8 cellular contexts compared by ENCODE assay signal in the genomic region with DNA sequence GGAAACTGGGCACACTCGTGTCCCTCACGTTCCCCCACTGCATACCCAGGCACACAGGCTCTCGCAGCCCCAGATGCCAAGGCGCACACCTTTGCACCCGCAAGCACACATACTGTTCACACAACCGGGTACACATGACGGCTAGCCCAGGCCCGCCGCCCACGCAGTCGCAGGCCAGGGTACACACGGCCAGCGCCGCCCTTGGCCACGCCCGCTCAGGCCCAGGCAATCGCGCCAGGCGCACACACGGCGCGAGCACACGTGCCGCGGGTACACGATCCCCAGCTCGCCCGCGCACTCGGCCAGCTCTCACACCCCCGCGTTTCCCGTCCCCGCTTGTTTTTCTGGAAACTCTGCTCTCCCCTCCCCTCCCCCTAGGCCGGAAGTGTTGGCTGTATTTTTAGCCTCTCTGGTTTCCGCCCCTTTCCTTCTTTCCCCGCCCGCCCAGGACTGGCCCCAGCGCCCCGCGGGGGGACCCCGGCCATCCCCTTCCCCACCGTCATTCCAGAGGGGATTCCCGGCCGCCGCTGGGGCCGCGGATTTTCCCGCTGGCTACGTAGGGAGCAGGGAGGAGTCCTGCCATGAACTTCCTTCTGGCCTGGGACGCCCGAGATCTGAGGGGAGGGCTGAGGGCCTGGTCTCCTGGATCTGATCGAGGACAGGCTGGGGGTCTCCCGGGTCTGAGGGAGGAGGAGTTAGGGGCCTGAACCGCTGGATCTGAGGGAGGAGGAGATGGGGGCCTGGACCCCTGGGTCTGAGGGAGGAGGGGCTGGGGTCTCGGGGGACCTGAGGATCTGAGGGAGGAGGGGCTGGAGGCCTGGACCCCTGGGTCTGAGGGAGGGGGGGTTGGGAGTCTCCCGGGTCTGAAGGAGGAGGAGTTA. TPM values are rescaled to one million over a fixed set of nuclear protein-coding genes. Genes with fewer than 3 reads are reported as not detected.
DNase-seq lines count a peak whose midpoint lies in the region; ATAC-seq and TF ChIP-seq lines count a peak whose summit lies in the region.

No MANE protein-coding gene starts in this region.

- peaks cover 83% of the 10 kb centered on the region for H3K4me1 Mint-ChIP-seq in dendritic cell treated with granulocyte-macrophage colony-stimulating factor and Interleukin-4, amounts not matched to agents 40 ng/mL and 50 ng/mL, for 4 days (ENCODE audit: low read depth)

- peak overlapping the region; percentile 29 to 47 for H3K4me3 ChIP-seq in left lung

- peak overlapping the region; percentile 98 for H3K27ac Mint-ChIP-seq in dendritic cell treated with granulocyte-macrophage colony-stimulating factor and Interleukin-4, amounts not matched to agents 40 ng/mL and 50 ng/mL, for 4 days

- ATAC-seq in HG02642 (IDR thresholded peaks at IDR 0.05; ENCODE audit: poor library complexity, unreplicated experiment) (peak; percentile 30), left lung (peak; percentile 34), HG03108 (IDR thresholded peaks at IDR 0.05; ENCODE audit: unreplicated experiment) (no peak)

- H3K9me3 Mint-ChIP-seq in dendritic cell treated with granulocyte-macrophage colony-stimulating factor and Interleukin-4, amounts not matched to agents 40 ng/mL and 50 ng/mL, for 4 days, result no peaks in the 10 kb centered on the region

- H3K36me3 Mint-ChIP-seq in dendritic cell treated with granulocyte-macrophage colony-stimulating factor and Interleukin-4, amounts not matched to agents 40 ng/mL and 50 ng/mL, for 4 days (ENCODE audit: low read depth), result peaks cover 35% of the 10 kb centered on the region

- H3K27me3 Mint-ChIP-seq in dendritic cell treated with granulocyte-macrophage colony-stimulating factor and Interleukin-4, amounts not matched to agents 40 ng/mL and 50 ng/mL, for 4 days, result no peaks in the 10 kb centered on the region

- no peaks in the 10 kb centered on the region for H3K27me3 ChIP-seq in left lung

- H3K36me3 ChIP-seq in left lung, result peaks cover 1 to 7% of the 10 kb centered on the region in 2 donors

- H3K4me3 Mint-ChIP-seq in dendritic cell treated with granulocyte-macrophage colony-stimulating factor and Interleukin-4, amounts not matched to agents 40 ng/mL and 50 ng/mL, for 4 days, result peak overlapping the region; percentile 86

- DNase-seq in EL (peak; percentile 93), NCI-H526 (lab: John Stamatoyannopoulos, UW) (peak; percentile 56 to 81), left lung (peak; percentile 94 to 96)
- peak; percentile 84 for DNase-seq in activated CD4-positive, alpha-beta T cell treated with anti-CD3 and anti-CD28 coated beads, Interleukin-2, amount 50 U/mL, for 1 hour
- peak; percentile 86 for DNase-seq in stimulated activated CD4-positive, alpha-beta T cell treated with anti-CD3 and anti-CD28 coated beads, Interleukin-1b, Interleukin-23, amount 100 ng/mL, for 48 hours

- no peaks in the 10 kb centered on the region for H3K9me3 ChIP-seq in left lung

- intact Hi-C loops in dendritic cell treated with granulocyte-macrophage colony-stimulating factor and Interleukin-4, amounts not matched to agents 40 ng/mL and 50 ng/mL, for 4 days (cut with micrococcal nuclease), result no loop called here
- intact Hi-C loops in left lung (cut with DNase I), result no loop called here

- H3K4me1 ChIP-seq in left lung, result peaks cover 29 to 83% of the 10 kb centered on the region in 2 donors

- TF ChIP-seq CTCF in left lung (IDR thresholded peaks at IDR 0.05), result no peak

- H3K27ac ChIP-seq in left lung, result peak overlapping the region; percentile 96 to 100

RNA-seq across cellular contexts. Expression of a gene that starts 4.0 kb away (rescaled TPM):
- 100 to 1,000 TPM; 165 to 172 TPM for total RNA-seq in left lung

RNA-seq across cellular contexts. Expression of a gene that starts 9.8 kb away (rescaled TPM):
- 10 to 100 TPM; 39.5 to 50.8 TPM for total RNA-seq in left lung

RNA-seq across cellular contexts. Expression of a gene that starts 11.5 kb away (rescaled TPM):
- total RNA-seq in left lung, result 10 to 100 TPM; 29.7 to 32.7 TPM

RNA-seq across cellular contexts. Expression of a gene that starts 11.8 kb away (rescaled TPM):
- 10 to 100 TPM; 31.0 to 36.1 TPM for total RNA-seq in left lung

RNA-seq across cellular contexts. Expression of a gene that starts 33.1 kb away (rescaled TPM):
- 1,000 to 10,000 TPM; 1,507 to 1,549 TPM for total RNA-seq in left lung
